18 cellular contexts compared by ENCODE assay signal in genomic region chr4:19285146-19285545, GRCh38.
DNase-seq lines count a peak whose midpoint lies in the region; ATAC-seq and TF ChIP-seq lines count a peak whose summit lies in the region.
"Had no signal": no experiment of that assay in that cellular context is flagged by ENCODE, and none has a peak within 500 bp of the region (broad histone marks: within the 10 kb centered on the region; RNA-seq: fewer than 3 reads in every experiment).

No MANE protein-coding gene starts in this region.

- POLR2A ChIA-PET in A673 (lab: Charles Lee; ENCODE audit: low non-redundant PET) = no interaction called here

- TF ChIP-seq CTCF in fibroblast of villous mesenchyme (IDR thresholded peaks at IDR 0.05; ENCODE audit: insufficient read depth, low read depth, low read length) (no peak), A673 (conservative IDR thresholded peaks at IDR 0.05; ENCODE audit: low read depth, low read length) (no peak)

- intact Hi-C loops in A673 (cut with micrococcal nuclease; ENCODE audit: unreplicated experiment) = no loop called here

- H3K9me3 ChIP-seq in A673 (ENCODE audit: low read depth, low read length, poor library complexity, severe bottlenecking) = peaks cover 2% of the 10 kb centered on the region
- H3K9me3 ChIP-seq: BE2C had no signal

- ATAC-seq in HG03457 (IDR thresholded peaks at IDR 0.05; ENCODE audit: unreplicated experiment) = no peak
- ATAC-seq: GM12878 had no signal

- H3K27ac ChIP-seq in A673 (ENCODE audit: low read depth, low read length, poor library complexity, severe bottlenecking) = no peak overlapping the region

- H3K36me3 ChIP-seq in A673 (ENCODE audit: insufficient read depth, low read length, poor library complexity, severe bottlenecking) = no peaks in the 10 kb centered on the region
- H3K36me3 ChIP-seq: BE2C had no signal

- CTCF ChIA-PET in A673 (lab: Charles Lee) = no interaction called here

- H3K4me3 ChIP-seq in fibroblast of villous mesenchyme (ENCODE audit: low read depth, low read length) (no peak overlapping the region), A673 (ENCODE audit: low read depth, low read length, poor library complexity, severe bottlenecking) (no peak overlapping the region)
- H3K4me3 ChIP-seq: GM12878 had no signal

- no TSS peak for BruUV-seq in A673 (replicated peaks; lab: Mats Ljungman, UMichigan)

- DNase-seq in EH (ENCODE audit: low read depth) (peak; percentile 13), amniotic epithelial cell (ENCODE audit: low read depth) (peak; percentile 85), fibroblast of villous mesenchyme (ENCODE audit: low read depth) (peak; percentile 61), ecto neural progenitor cell (ENCODE audit: low spot score) (no peak), A673 (ENCODE audit: low spot score) (no peak), UCSD-AML1 (lab: John Stamatoyannopoulos, UW; ENCODE audit: unreplicated experiment) (no peak)
- DNase-seq: BE2C; C1 segment of cervical spinal cord; CD4-positive, CD25-positive, alpha-beta regulatory T cell; CD8-positive, alpha-beta memory T cell; COR-L47; DMS 273 treated with DMSO at 0.1 percent for 48 hours; DMS53; DND-41; H9; KG1 had no signal

- no peaks in the 10 kb centered on the region for H3K27me3 ChIP-seq in A673 (replicated peaks; ENCODE audit: insufficient read depth, low read depth, low read length, poor library complexity)
- H3K27me3 ChIP-seq: BE2C had no signal

- H3K4me1 ChIP-seq in A673 (ENCODE audit: insufficient read depth, low read length, poor library complexity, severe bottlenecking) = no peaks in the 10 kb centered on the region
- H3K4me1 ChIP-seq: BE2C had no signal

Comparison
In these comparisons a context has a peak if more than half of its experiments do, and no peak if none do; other contexts are left out.
1. DNase-seq: peak in EH (single experiment), amniotic epithelial cell (single experiment) and fibroblast of villous mesenchyme (single experiment); none in ecto neural progenitor cell (single experiment), A673 (single experiment) and UCSD-AML1 (single experiment).